In genomic region chr1:246413430-246413829, GRCh38 we compare ENCODE assay signal across 9 cellular contexts.
"Had no signal": no experiment of that assay in that cellular context is flagged by ENCODE, and none has a peak within 500 bp of the region (broad histone marks: within the 10 kb centered on the region; RNA-seq: fewer than 3 reads in every experiment).

No MANE protein-coding gene starts in this region.

- DNase-seq: H7, HFFc6, KG1 had no signal

- H3K27ac ChIP-seq: HL-60 had no signal

- H3K4me1 Mint-ChIP-seq: GM23338 had no signal

- H3K4me1 ChIP-seq: HAP-1 had no signal

- H3K4me2 ChIP-seq: GM23338 had no signal

- H2AFZ ChIP-seq: GM23338 had no signal

- H3K36me3 ChIP-seq: HAP-1 had no signal

- H3K9me3 Mint-ChIP-seq: GM23338 had no signal

- H3K9me3 ChIP-seq: HAP-1 had no signal

- H3K27ac Mint-ChIP-seq: GM23338, HFFc6, IgD-negative memory B cell had no signal

- H3K4me3 ChIP-seq: GM23338, HAP-1 had no signal

- ATAC-seq: GM23338, HCT116, HepG2 had no signal

- H3K4me3 Mint-ChIP-seq: GM23338, HFFc6, IgD-negative memory B cell had no signal

- H3K27me3 Mint-ChIP-seq: IgD-negative memory B cell had no signal

- FAIRE-seq: HepG2 had no signal
